In the genomic region with DNA sequence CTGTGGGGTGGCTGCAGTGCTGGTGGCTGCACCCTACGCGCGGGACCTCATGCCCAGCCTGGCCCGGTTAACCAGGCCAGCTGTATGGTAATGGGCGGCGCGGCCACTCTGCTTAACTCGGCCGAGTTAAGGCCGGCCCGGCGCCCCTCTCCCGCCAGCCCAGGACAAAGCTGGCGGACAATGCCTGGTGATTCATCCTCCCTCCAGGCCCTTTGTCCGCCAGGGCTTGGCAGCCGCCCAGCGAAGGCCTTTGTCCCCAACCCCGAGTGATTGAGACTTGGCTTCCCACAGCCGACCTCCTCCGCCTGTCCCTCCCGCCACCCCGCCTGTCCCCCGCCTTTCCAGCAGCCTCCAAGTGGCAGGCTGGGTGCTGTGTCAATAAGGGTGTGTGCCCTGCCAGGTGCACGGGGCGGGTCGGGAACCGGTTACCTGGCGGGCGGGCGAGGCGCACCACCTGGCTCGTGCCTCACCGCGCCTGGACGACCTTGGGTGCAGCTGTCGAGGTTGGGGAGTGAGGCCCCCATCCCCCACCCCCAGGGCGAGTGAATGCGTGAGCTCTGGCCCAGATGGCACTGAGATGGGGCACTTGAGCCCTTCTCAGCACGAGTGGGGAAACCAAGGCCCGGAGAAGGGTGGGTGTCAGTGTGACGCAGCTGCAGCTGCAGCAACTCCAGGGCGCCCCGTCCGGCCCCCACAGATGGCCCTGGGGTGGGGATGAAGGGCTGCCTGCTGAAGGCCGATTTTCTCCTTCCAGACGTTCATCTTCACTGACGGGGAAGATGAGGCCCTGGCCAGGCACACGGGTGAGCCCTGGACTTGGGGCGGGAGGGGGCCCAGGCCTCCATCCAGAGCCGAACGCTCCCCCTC, we compare ENCODE assay signal across 8 cellular contexts. TPM values are rescaled to one million over a fixed set of nuclear protein-coding genes. Genes with fewer than 3 reads are reported as not detected.
A peak's percentile ranks its signal among the peaks of the same experiment; 100 is the strongest.
DNase-seq lines count a peak whose midpoint lies in the region; ATAC-seq and TF ChIP-seq lines count a peak whose summit lies in the region.

No MANE protein-coding gene starts in this region.

- peak overlapping the region; percentile 96 for H3K4me3 Mint-ChIP-seq in T-helper 17 cell

- peak; percentile 76 for DNase-seq in AG20443 (ENCODE audit: low spot score)
- peak; percentile 47 for DNase-seq in LNCaP clone FGC (ENCODE audit: low read depth)
- DNase-seq in T-helper 17 cell = peak in 1 of 3 donors; percentile 8
- DNase-seq in fibroblast of lung (ENCODE audit: low read depth in 2 of 2) = peak in 1 of 2 donors; percentile 81
- DNase-seq in myocyte (ENCODE audit: low read depth) = peak; percentile 94
- DNase-seq in COLO829 (ENCODE audit: low spot score) = no peak
- no peak for DNase-seq in NCI-H446 (lab: John Stamatoyannopoulos, UW)

- peaks cover 35% of the 10 kb centered on the region for H3K4me1 Mint-ChIP-seq in T-helper 17 cell

- H3K36me3 Mint-ChIP-seq in T-helper 17 cell (ENCODE audit: low read depth) = peaks cover 9% of the 10 kb centered on the region

- TF ChIP-seq CTCF in LNCaP clone FGC (IDR thresholded peaks at IDR 0.05; ENCODE audit: control insufficient read depth, extremely low read depth, insufficient read depth) (no peak), fibroblast of lung (conservative IDR thresholded peaks at IDR 0.05 in 1 of 2, IDR thresholded peaks at IDR 0.05 in 1 of 2; ENCODE audit: low read depth in 1 of 2, low read length in 2 of 2) (no peak)

- peak overlapping the region; percentile 94 for H3K27ac Mint-ChIP-seq in T-helper 17 cell

- ATAC-seq in T-helper 17 cell (no peak), HG03097 (IDR thresholded peaks at IDR 0.05; ENCODE audit: low FRiP score, unreplicated experiment) (no peak)

- H3K27me3 Mint-ChIP-seq in T-helper 17 cell = no peaks in the 10 kb centered on the region

- no peaks in the 10 kb centered on the region for H3K79me2 ChIP-seq in fibroblast of lung (ENCODE audit: control insufficient read depth, insufficient read depth, low read length)

- no peak overlapping the region for H3K4me2 ChIP-seq in fibroblast of lung (ENCODE audit: extremely low read depth, insufficient read depth, low read length)

- H4K20me1 ChIP-seq in fibroblast of lung (ENCODE audit: control insufficient read depth, extremely low read depth, insufficient read depth, low read length) = no peaks in the 10 kb centered on the region

- H3K4me3 ChIP-seq in LNCaP clone FGC (ENCODE audit: low read depth, low read length) = no peak overlapping the region
- H3K4me3 ChIP-seq in fibroblast of lung (replicated peaks in 1 of 4; ENCODE audit: control extremely low read depth in 1 of 4, insufficient read depth in 1 of 4, low read depth in 3 of 4, low read length in 4 of 4) = no peak overlapping the region

- H3K36me3 ChIP-seq in fibroblast of lung (ENCODE audit: control insufficient read depth, insufficient read depth, low read length) = no peaks in the 10 kb centered on the region

- H3K27ac ChIP-seq in fibroblast of lung (ENCODE audit: insufficient read depth, low read length) = no peak overlapping the region

- H3K9me3 ChIP-seq in T-helper 17 cell (ENCODE audit: control insufficient read depth, low read length, poor library complexity, severe bottlenecking) (no peaks in the 10 kb centered on the region), fibroblast of lung (ENCODE audit: control insufficient read depth, insufficient read depth, low read depth, low read length) (no peaks in the 10 kb centered on the region)

- H3K9ac ChIP-seq in fibroblast of lung (ENCODE audit: insufficient read depth, low read length) = peak overlapping the region; percentile 2

- no peaks in the 10 kb centered on the region for H3K27me3 ChIP-seq in fibroblast of lung (ENCODE audit: control insufficient read depth, insufficient read depth, low read length)

- no peak overlapping the region for H2AFZ ChIP-seq in fibroblast of lung (ENCODE audit: low read length)

- peaks cover 16% of the 10 kb centered on the region for H3K4me1 ChIP-seq in fibroblast of lung (ENCODE audit: control insufficient read depth, extremely low read depth, insufficient read depth, low read length)

RNA-seq across cellular contexts. Expression of a gene that starts 4.6 kb away (rescaled TPM):
- total RNA-seq in T-helper 17 cell (100 to 1,000 TPM; 110 to 116 TPM), fibroblast of lung (0.33 and 0.77 TPM in 2 replicates), myocyte (6.8 and 10.8 TPM in 2 replicates)
- 1.2 and 3.5 TPM in 2 replicates for polyA plus RNA-seq in fibroblast of lung
- polyA plus RNA-seq in fibroblast of lung (2012) = 1.7 and 4.5 TPM in 2 replicates
- polyA minus RNA-seq in fibroblast of lung (ENCODE audit: low replicate concordance) = 0.93 and 5.2 TPM in 2 replicates
- polyA plus RNA-seq in myocyte (2012) = 68.6 TPM

RNA-seq across cellular contexts. Expression of a gene that starts 31.1 kb away (rescaled TPM):
- 10 to 100 TPM; 19.5 to 20.5 TPM for total RNA-seq in T-helper 17 cell
- 20.1 and 20.3 TPM in 2 replicates for total RNA-seq in fibroblast of lung
- polyA plus RNA-seq in fibroblast of lung = 4.0 and 5.8 TPM in 2 replicates
- 10.2 and 18.5 TPM in 2 replicates for polyA plus RNA-seq in fibroblast of lung (2012)
- 5.2 and 21.0 TPM in 2 replicates for polyA minus RNA-seq in fibroblast of lung (ENCODE audit: low replicate concordance)
- total RNA-seq in myocyte = 43.1 and 54.9 TPM in 2 replicates
- 28.3 TPM for polyA plus RNA-seq in myocyte (2012)

RNA-seq across cellular contexts. Expression of a gene that starts 34.6 kb away (rescaled TPM):
- 1 to 10 TPM; 6.7 to 9.0 TPM for total RNA-seq in T-helper 17 cell
- 7.7 and 8.3 TPM in 2 replicates for total RNA-seq in fibroblast of lung
- 5.1 and 5.3 TPM in 2 replicates for polyA plus RNA-seq in fibroblast of lung
- 7.4 and 8.1 TPM in 2 replicates for polyA plus RNA-seq in fibroblast of lung (2012)
- 8.1 and 8.6 TPM in 2 replicates for polyA minus RNA-seq in fibroblast of lung (ENCODE audit: low replicate concordance)
- 12.1 and 13.6 TPM in 2 replicates for total RNA-seq in myocyte
- 17.6 TPM for polyA plus RNA-seq in myocyte (2012)

RNA-seq across cellular contexts. Expression of a gene that starts 48.0 kb away (rescaled TPM):
- total RNA-seq in T-helper 17 cell (not detected), fibroblast of lung (not detected in 2 replicates), myocyte (not detected in 2 replicates)
- polyA plus RNA-seq in fibroblast of lung = not detected in 2 replicates
- not detected in 2 replicates for polyA plus RNA-seq in fibroblast of lung (2012)
- not detected in 2 replicates for polyA minus RNA-seq in fibroblast of lung (ENCODE audit: low replicate concordance)
- not detected for polyA plus RNA-seq in myocyte (2012)

Comparison
In these comparisons a context has a peak if more than half of its experiments do, and no peak if none do; other contexts are left out.
1. DNase-seq: peak in AG20443 (single experiment), LNCaP clone FGC (single experiment) and myocyte (single experiment); none in COLO829 (single experiment) and NCI-H446 (0 of 2).